In genomic region chr11:11608783-11609232, GRCh38 we compare ENCODE assay signal across 15 cellular contexts. TPM values are rescaled to one million over a fixed set of nuclear protein-coding genes. Genes with fewer than 3 reads are reported as not detected.
DNase-seq lines count a peak whose midpoint lies in the region; FAIRE-seq and TF ChIP-seq lines count a peak whose summit lies in the region.
"Had no signal": no experiment of that assay in that cellular context is flagged by ENCODE, and none has a peak within 500 bp of the region (broad histone marks: within the 10 kb centered on the region; RNA-seq: fewer than 3 reads in every experiment).

No MANE protein-coding gene starts in this region.

- intact Hi-C loops in thyroid gland (cut with DNase I): no loop called here

- peak overlapping the region in 2 of 3 donors; percentile 3 to 61 for H3K27ac ChIP-seq in thyroid gland
- H3K27ac ChIP-seq: SK-N-MC had no signal

- peaks cover 16 to 45% of the 10 kb centered on the region in 2 donors for H3K4me1 ChIP-seq in thyroid gland
- H3K4me1 ChIP-seq: BE2C had no signal

- H3K9me3 ChIP-seq in thyroid gland: no peaks in the 10 kb centered on the region
- H3K9me3 ChIP-seq: BE2C had no signal

- TF ChIP-seq POLR2A in thyroid gland (IDR thresholded peaks at IDR 0.05): no peak

- no peaks in the 10 kb centered on the region for H3K27me3 ChIP-seq in thyroid gland
- H3K27me3 ChIP-seq: BE2C had no signal

- WGBS in thyroid gland, 2 donors: 77 to 78% methylated on average over 2 of the region's 2 CpGs

- H3K4me3 ChIP-seq in choroid plexus epithelial cell (ENCODE audit: low read depth, low read length) (no peak overlapping the region), thyroid gland (replicated peaks in 1 of 3) (no peak overlapping the region)
- H3K4me3 ChIP-seq: SK-N-MC had no signal

- H3K36me3 ChIP-seq in thyroid gland: no peaks in the 10 kb centered on the region
- H3K36me3 ChIP-seq: BE2C had no signal

- FAIRE-seq in D721Med (lab: Jason Lieb, UNC): no peak

- peak; percentile 20 for DNase-seq in NCI-H510A treated with DMSO at 0.1 percent for 48 hours (lab: John Stamatoyannopoulos, UW)
- DNase-seq in NCI-H510A (lab: John Stamatoyannopoulos, UW): no peak
- peak; percentile 32 for DNase-seq in NCI-H2029 treated with DMSO at 0.1 percent for 48 hours (lab: John Stamatoyannopoulos, UW)
- DNase-seq in choroid plexus epithelial cell (ENCODE audit: low read depth): peak; percentile 2
- DNase-seq in thyroid gland: peak; percentile 42 to 47
- no peak for DNase-seq in D721Med (ENCODE audit: insufficient read length, low spot score)
- no peak for DNase-seq in 8988T
- DNase-seq in stimulated activated CD4-positive, alpha-beta T cell treated with anti-CD3 and anti-CD28 coated beads, Interleukin-2, amount 100 ng/mL, for 48 hours: no peak
- DNase-seq: activated CD4-positive, alpha-beta T cell treated with anti-CD3 and anti-CD28 coated beads, Interleukin-2, amount 10 ng/mL, durations not matched to agents 24 days and 14 days; BE2C; left ventricle myocardium superior; NCI-H446 treated with DMSO at 0.1 percent for 48 hours; occipital lobe; stimulated activated naive CD8-positive, alpha-beta T cell treated with anti-CD3 and anti-CD28 coated beads, Interleukin-15, amount 100 ng/mL, for 72 hours had no signal

- TF ChIP-seq CTCF in choroid plexus epithelial cell (conservative IDR thresholded peaks at IDR 0.05; ENCODE audit: low read depth, low read length) (no peak), thyroid gland (IDR thresholded peaks at IDR 0.05) (no peak), D721Med (IDR thresholded peaks at IDR 0.05; ENCODE audit: insufficient read depth, missing control alignments) (no peak)

RNA-seq across cellular contexts. Expression of gene GALNT18, which starts 13.0 kb away (rescaled TPM):
- total RNA-seq in thyroid gland: 10 to 100 TPM; 60.7 to 93.8 (median 87.5) TPM

Comparison
In these comparisons a context has a peak if more than half of its experiments do, and no peak if none do; other contexts are left out.
1. DNase-seq: peak in NCI-H510A treated with DMSO at 0.1 percent for 48 hours (single experiment), NCI-H2029 treated with DMSO at 0.1 percent for 48 hours (single experiment), choroid plexus epithelial cell (single experiment) and thyroid gland (2 of 2); none in NCI-H510A (single experiment), D721Med (single experiment), 8988T (single experiment) and stimulated activated CD4-positive, alpha-beta T cell treated with anti-CD3 and anti-CD28 coated beads, Interleukin-2, amount 100 ng/mL, for 48 hours (0 of 2).